14 cellular contexts compared by ENCODE assay signal in genomic region chr2:232900811-232901701, GRCh38. TPM values are rescaled to one million over a fixed set of nuclear protein-coding genes. Genes with fewer than 3 reads are reported as not detected.
DNase-seq lines count a peak whose midpoint lies in the region; ATAC-seq and TF ChIP-seq lines count a peak whose summit lies in the region.
"Had no signal": no experiment of that assay in that cellular context is flagged by ENCODE, and none has a peak within 500 bp of the region (broad histone marks: within the 10 kb centered on the region; RNA-seq: fewer than 3 reads in every experiment).

No MANE protein-coding gene starts in this region.

- H3K9me3 ChIP-seq in GM23248 (ENCODE audit: low read depth) (no peaks in the 10 kb centered on the region), neural progenitor cell (ENCODE audit: low read depth) (no peaks in the 10 kb centered on the region), T-helper 17 cell (ENCODE audit: control insufficient read depth, low read length, poor library complexity, severe bottlenecking) (no peaks in the 10 kb centered on the region)

- H3K4me3 Mint-ChIP-seq in neural progenitor cell (no peak overlapping the region), T-helper 17 cell (no peak overlapping the region)
- H3K4me3 Mint-ChIP-seq: activated T-helper 1 cell treated with anti-CD3 and anti-CD28 coated beads, Interleukin-12 subunit alpha, Interleukin-12 subunit beta, Interleukin-2, Interleukin-4 antibody, amounts not matched to agents 30 ng/mL and 10 ng/mL and 1 ng/mL, durations not matched to agents 14 hours and 24 hours and 36 hours; CD4-positive, CD25-positive, alpha-beta regulatory T cell; naive thymus-derived CD4-positive, alpha-beta T cell; T-cell had no signal

- H3K36me3 ChIP-seq in GM23248 (ENCODE audit: low read depth) (no peaks in the 10 kb centered on the region), neural progenitor cell (no peaks in the 10 kb centered on the region)

- DNase-seq in GM23248: no peak
- DNase-seq in MV-4-11 (lab: John Stamatoyannopoulos, UW): peak; percentile 84
- peak; percentile 57 for DNase-seq in coronary artery (ENCODE audit: low spot score)
- peak; percentile 34 for DNase-seq in neural progenitor cell (ENCODE audit: low spot score)
- no peak for DNase-seq in UCSD-AML1 (lab: John Stamatoyannopoulos, UW; ENCODE audit: unreplicated experiment)
- DNase-seq in T-helper 17 cell: no peak
- DNase-seq: CD4-positive, CD25-positive, alpha-beta regulatory T cell; effector CD4-positive, alpha-beta T cell; naive thymus-derived CD4-positive, alpha-beta T cell; T-cell had no signal

- no peak overlapping the region for H3K4me2 ChIP-seq in GM23248 (ENCODE audit: unreplicated experiment)
- H3K4me2 ChIP-seq in neural progenitor cell: peak overlapping the region; percentile 69

- H3K27ac Mint-ChIP-seq in neural progenitor cell (no peak overlapping the region), T-helper 17 cell (no peak overlapping the region)
- H3K27ac Mint-ChIP-seq: activated T-helper 1 cell treated with anti-CD3 and anti-CD28 coated beads, Interleukin-12 subunit alpha, Interleukin-12 subunit beta, Interleukin-2, Interleukin-4 antibody, amounts not matched to agents 30 ng/mL and 10 ng/mL and 1 ng/mL, durations not matched to agents 14 hours and 24 hours and 36 hours; CD4-positive, CD25-positive, alpha-beta regulatory T cell; naive thymus-derived CD4-positive, alpha-beta T cell; T-cell had no signal

- WGBS in GM23248 (ENCODE audit: low coverage in 1 of 2, low lambda C conversion rate in 2 of 2, missing lambda C conversion rate in 2 of 2), 2 experiments: 84 to 86% methylated on average over 43 of the region's 43 CpGs

- H3K4me1 Mint-ChIP-seq in neural progenitor cell: peaks cover 8% of the 10 kb centered on the region
- no peaks in the 10 kb centered on the region for H3K4me1 Mint-ChIP-seq in T-helper 17 cell
- H3K4me1 Mint-ChIP-seq: CD4-positive, CD25-positive, alpha-beta regulatory T cell; T-cell had no signal

- peak overlapping the region; percentile 21; the same call in 1 of the 2 replicates for H3K9ac ChIP-seq in GM23248
- no peak overlapping the region for H3K9ac ChIP-seq in neural progenitor cell

- H4K20me1 ChIP-seq in GM23248 (ENCODE audit: insufficient read depth) (no peaks in the 10 kb centered on the region), neural progenitor cell (ENCODE audit: low read depth) (no peaks in the 10 kb centered on the region)

- in situ Hi-C loops in GM23248 (cut with MboI): no loop called here

- H3K79me2 ChIP-seq in GM23248 (ENCODE audit: insufficient read depth): no peaks in the 10 kb centered on the region
- no peaks in the 10 kb centered on the region for H3K79me2 ChIP-seq in neural progenitor cell (ENCODE audit: low read depth)

- ATAC-seq in GM18517 (IDR thresholded peaks at IDR 0.05; ENCODE audit: unreplicated experiment): no peak
- ATAC-seq in T-helper 17 cell: no peak
- no peak for ATAC-seq in GM19035 (IDR thresholded peaks at IDR 0.05; ENCODE audit: unreplicated experiment)
- ATAC-seq: T-cell had no signal

- peaks cover 3% of the 10 kb centered on the region for H3K9me3 Mint-ChIP-seq in neural progenitor cell
- H3K9me3 Mint-ChIP-seq: activated T-helper 1 cell treated with anti-CD3 and anti-CD28 coated beads, Interleukin-12 subunit alpha, Interleukin-12 subunit beta, Interleukin-2, Interleukin-4 antibody, amounts not matched to agents 30 ng/mL and 10 ng/mL and 1 ng/mL, durations not matched to agents 14 hours and 24 hours and 36 hours; CD4-positive, CD25-positive, alpha-beta regulatory T cell; naive thymus-derived CD4-positive, alpha-beta T cell; T-cell had no signal

- H2AFZ ChIP-seq in GM23248: no peak overlapping the region
- H2AFZ ChIP-seq in neural progenitor cell (replicated peaks): no peak overlapping the region

- H3K27me3 ChIP-seq in GM23248 (replicated peaks; ENCODE audit: insufficient read depth) (no peaks in the 10 kb centered on the region), neural progenitor cell (peaks cover 71% of the 10 kb centered on the region)
- H3K27me3 ChIP-seq: foreskin keratinocyte had no signal

- H3K4me3 ChIP-seq in GM23248: no peak overlapping the region
- no peak overlapping the region for H3K4me3 ChIP-seq in coronary artery
- peak overlapping the region; percentile 16 for H3K4me3 ChIP-seq in neural progenitor cell

- peaks cover 9% of the 10 kb centered on the region for H3K27me3 Mint-ChIP-seq in neural progenitor cell (ENCODE audit: insufficient read depth, low read depth)
- no peaks in the 10 kb centered on the region for H3K27me3 Mint-ChIP-seq in T-helper 17 cell
- H3K27me3 Mint-ChIP-seq: CD4-positive, CD25-positive, alpha-beta regulatory T cell; naive thymus-derived CD4-positive, alpha-beta T cell had no signal

- H3K9me2 ChIP-seq in GM23248 (ENCODE audit: insufficient read depth): no peaks in the 10 kb centered on the region

- H3K4me1 ChIP-seq in GM23248 (ENCODE audit: insufficient read depth) (peaks cover 9% of the 10 kb centered on the region), neural progenitor cell (peaks cover 11% of the 10 kb centered on the region)

- no peak for TF ChIP-seq CTCF in coronary artery (IDR thresholded peaks at IDR 0.05)
- TF ChIP-seq CTCF in neural progenitor cell (IDR thresholded peaks at IDR 0.05): no peak

- H3F3A ChIP-seq in GM23248 (ENCODE audit: insufficient read depth) (no peaks in the 10 kb centered on the region), neural progenitor cell (ENCODE audit: low read depth) (no peaks in the 10 kb centered on the region)

- H3K27ac ChIP-seq in GM23248 (no peak overlapping the region), coronary artery (no peak overlapping the region), neural progenitor cell (no peak overlapping the region)
- H3K27ac ChIP-seq: foreskin keratinocyte had no signal

- H3K36me3 Mint-ChIP-seq in neural progenitor cell (no peaks in the 10 kb centered on the region), T-helper 17 cell (ENCODE audit: low read depth) (no peaks in the 10 kb centered on the region)
- H3K36me3 Mint-ChIP-seq: CD4-positive, CD25-positive, alpha-beta regulatory T cell; naive thymus-derived CD4-positive, alpha-beta T cell; T-cell had no signal

RNA-seq across cellular contexts. Expression of gene SNORC, which starts 31.0 kb away (rescaled TPM):
- 0.63 TPM in 1 of 2 replicates, not detected in the other for total RNA-seq in GM23248 (2014; rRNA removed; shearing (Covaris generic))
- polyA plus RNA-seq in GM23248 (2016; fragmentation: Nextera tagmentation; extraction: Ambion mirVana): 0.39 TPM in 1 of 2 replicates, not detected in the other
- 2.6 TPM in 1 of 2 replicates, not detected in the other for total RNA-seq in neural progenitor cell (ENCODE audit: low replicate concordance)
- 1 to 10 TPM; 1.0 TPM for total RNA-seq in T-helper 17 cell
- polyA plus RNA-seq: naive thymus-derived CD4-positive, alpha-beta T cell had no signal

Comparison
In these comparisons a context has a peak if more than half of its experiments do, and no peak if none do; other contexts are left out.
1. DNase-seq: peak in MV-4-11 (single experiment), coronary artery (single experiment) and neural progenitor cell (single experiment); none in GM23248 (single experiment), UCSD-AML1 (single experiment) and T-helper 17 cell (0 of 3).